20 cellular contexts compared by ENCODE assay signal in genomic region chr5:108280248-108280647, GRCh38.
"Had no signal": no experiment of that assay in that cellular context is flagged by ENCODE, and none has a peak within 500 bp of the region (broad histone marks: within the 10 kb centered on the region; RNA-seq: fewer than 3 reads in every experiment).

No MANE protein-coding gene starts in this region.

- ATAC-seq: heart left ventricle; left colon; left ventricle myocardium superior; natural killer cell treated with Interleukin-12 subunit alpha and Interleukin-12 subunit beta and Interleukin-15 and Interleukin-18, amount 100 ng/mL, for 72 hours; psoas muscle; stimulated activated memory B cell treated with anti-CD40 and anti-IgM and Interleukin-4, amounts not matched to agents 10 μg/mL and 1 μg/mL and 100 μg/mL, for 72 hours had no signal

- DNase-seq: dermis blood vessel endothelial cell; heart left ventricle; hippocampal formation; left colon; left ventricle myocardium superior; mesenchymal stem cell; midbrain; occipital lobe; psoas muscle; retina; right lobe of liver; stimulated activated CD4-positive, alpha-beta T cell treated with anti-CD3 and anti-CD28 coated beads, Interleukin-4, amount 100 ng/mL, for 1 hour; stimulated activated CD8-positive, alpha-beta memory T cell treated with anti-CD3 and anti-CD28 coated beads, Interleukin-4, amount 100 ng/mL, for 48 hours; stomach; substantia nigra; trophoblast cell had no signal

- H3K27me3 ChIP-seq: heart left ventricle, right lobe of liver, stomach had no signal

- H3K27ac Mint-ChIP-seq: natural killer cell treated with Interleukin-12 subunit alpha and Interleukin-12 subunit beta and Interleukin-15 and Interleukin-18, amount 100 ng/mL, for 72 hours; stimulated activated memory B cell treated with anti-CD40 and anti-IgM and Interleukin-4, amounts not matched to agents 10 μg/mL and 1 μg/mL and 100 μg/mL, for 72 hours had no signal

- H3K9me3 ChIP-seq: psoas muscle, right lobe of liver, thoracic aorta had no signal

- H3K36me3 ChIP-seq: heart left ventricle, right lobe of liver had no signal

- H3K27ac ChIP-seq: heart left ventricle, psoas muscle, right lobe of liver, stomach, thoracic aorta had no signal

- H3K4me3 Mint-ChIP-seq: natural killer cell treated with Interleukin-12 subunit alpha and Interleukin-12 subunit beta and Interleukin-15 and Interleukin-18, amount 100 ng/mL, for 72 hours; stimulated activated memory B cell treated with anti-CD40 and anti-IgM and Interleukin-4, amounts not matched to agents 10 μg/mL and 1 μg/mL and 100 μg/mL, for 72 hours had no signal

- H3K27me3 Mint-ChIP-seq: natural killer cell treated with Interleukin-12 subunit alpha and Interleukin-12 subunit beta and Interleukin-15 and Interleukin-18, amount 100 ng/mL, for 72 hours; stimulated activated memory B cell treated with anti-CD40 and anti-IgM and Interleukin-4, amounts not matched to agents 10 μg/mL and 1 μg/mL and 100 μg/mL, for 72 hours had no signal

- H3K4me3 ChIP-seq: heart left ventricle, lung, psoas muscle, right lobe of liver, stomach, thoracic aorta had no signal
